1 cellular context compared by ENCODE assay signal in genomic region chr16:31713071-31713944, GRCh38.
TF ChIP-seq lines count a peak whose summit lies in the region.

No MANE protein-coding gene starts in this region.

TF ChIP-seq in HEK293, 187 proteins besides CTCF, POLR2A, EP300 and RAD21 (continued from another document and continues in another):
- no peak for TF ChIP-seq ZNF280D (tag by site-specific recombination; IDR thresholded peaks at IDR 0.05)
- no peak for TF ChIP-seq ZNF362 (tag by site-specific recombination; IDR thresholded peaks at IDR 0.05)
- no peak for TF ChIP-seq OSR2 (tag by site-specific recombination; IDR thresholded peaks at IDR 0.05)
- no peak for TF ChIP-seq ZNF248 (tag by site-specific recombination; IDR thresholded peaks at IDR 0.05)
- no peak for TF ChIP-seq AEBP2 (tag by site-specific recombination; IDR thresholded peaks at IDR 0.05; ENCODE audit: borderline replicate concordance)
- no peak for TF ChIP-seq PRDM1 (tag by site-specific recombination; IDR thresholded peaks at IDR 0.05)
- no peak for TF ChIP-seq ZNF529 (tag by site-specific recombination; IDR thresholded peaks at IDR 0.05; ENCODE audit: insufficient replicate concordance)
- TF ChIP-seq ZFP69B (tag by site-specific recombination; IDR thresholded peaks at IDR 0.05), result peak; percentile 86
- TF ChIP-seq GLIS1 (tag by site-specific recombination; IDR thresholded peaks at IDR 0.05), result 0 out of 2 replicates have a peak, but pooled peaks have one; percentile 16
- no peak for TF ChIP-seq PBX3 (CRISPR knock-in tag; IDR thresholded peaks at IDR 0.05)
- TF ChIP-seq PRDM6 (tag by site-specific recombination; IDR thresholded peaks at IDR 0.05), result no peak
- TF ChIP-seq ZNF292 (tag by site-specific recombination; IDR thresholded peaks at IDR 0.05; ENCODE audit: borderline replicate concordance, low read depth), result no peak
- peak; percentile 44; the same call in 1 of the 2 replicates for TF ChIP-seq ZNF24 (tag by site-specific recombination; IDR thresholded peaks at IDR 0.05)
- no peak for TF ChIP-seq ZNF791 (tag by site-specific recombination; IDR thresholded peaks at IDR 0.05)
- TF ChIP-seq ZNF302 (tag by site-specific recombination; IDR thresholded peaks at IDR 0.05; ENCODE audit: low read depth), result no peak
- no peak for TF ChIP-seq ZNF701 (tag by site-specific recombination; IDR thresholded peaks at IDR 0.05)
- TF ChIP-seq ZNF645 (tag by site-specific recombination; IDR thresholded peaks at IDR 0.05), result no peak
- TF ChIP-seq SP2 (tag by site-specific recombination; IDR thresholded peaks at IDR 0.05), result peak; percentile 88
- no peak for TF ChIP-seq ZNF596 (tag by site-specific recombination; IDR thresholded peaks at IDR 0.05)
- TF ChIP-seq ZNF473 (tag by site-specific recombination; IDR thresholded peaks at IDR 0.05), result no peak
- no peak for TF ChIP-seq ZNF621 (tag by site-specific recombination; IDR thresholded peaks at IDR 0.05)
- TF ChIP-seq ZFHX2 (tag by site-specific recombination; conservative IDR thresholded peaks at IDR 0.05), result no peak
- TF ChIP-seq ZNF664 (tag by site-specific recombination; IDR thresholded peaks at IDR 0.05), result no peak
- no peak for TF ChIP-seq ZNF416 (tag by site-specific recombination; IDR thresholded peaks at IDR 0.05)
- TF ChIP-seq REST (tag by site-specific recombination; IDR thresholded peaks at IDR 0.05), result peak; percentile 49
- TF ChIP-seq RBAK (tag by site-specific recombination; IDR thresholded peaks at IDR 0.05), result no peak
- no peak for TF ChIP-seq ZNF114 (tag by site-specific recombination; IDR thresholded peaks at IDR 0.05)
- peak; percentile 51; the same call in 1 of the 2 replicates for TF ChIP-seq ZEB2 (tag by site-specific recombination; IDR thresholded peaks at IDR 0.05)
- no peak for TF ChIP-seq ZSCAN16 (tag by site-specific recombination; IDR thresholded peaks at IDR 0.05)
- no peak for TF ChIP-seq REPIN1 (tag by site-specific recombination; IDR thresholded peaks at IDR 0.05; ENCODE audit: low read depth)
- no peak for TF ChIP-seq KLF9 (tag by site-specific recombination; IDR thresholded peaks at IDR 0.05; ENCODE audit: low read depth)
- TF ChIP-seq ZNF624 (tag by site-specific recombination; IDR thresholded peaks at IDR 0.05), result no peak
- TF ChIP-seq ZNF571 (tag by site-specific recombination; IDR thresholded peaks at IDR 0.05), result no peak
- TF ChIP-seq ZNF660 (tag by site-specific recombination; IDR thresholded peaks at IDR 0.05), result peak; percentile 69
- no peak for TF ChIP-seq ZNF398 (tag by site-specific recombination; IDR thresholded peaks at IDR 0.05)
- TF ChIP-seq ZBTB17 (tag by site-specific recombination; IDR thresholded peaks at IDR 0.05), result peak; percentile 2; the same call in 1 of the 2 replicates
- no peak for TF ChIP-seq ZBTB7A (tag by site-specific recombination; IDR thresholded peaks at IDR 0.05; ENCODE audit: low read depth)
- TF ChIP-seq GFI1B (tag by site-specific recombination; IDR thresholded peaks at IDR 0.05), result no peak
- TF ChIP-seq ZNF184 (tag by site-specific recombination; IDR thresholded peaks at IDR 0.05), result no peak
- TF ChIP-seq ZNF510 (tag by site-specific recombination; IDR thresholded peaks at IDR 0.05; ENCODE audit: insufficient replicate concordance), result no peak
- no peak for TF ChIP-seq ZNF449 (tag by site-specific recombination; IDR thresholded peaks at IDR 0.05)
- no peak for TF ChIP-seq ZNF23 (tag by site-specific recombination; IDR thresholded peaks at IDR 0.05; ENCODE audit: borderline replicate concordance)
- no peak for TF ChIP-seq FEZF1 (tag by site-specific recombination; IDR thresholded peaks at IDR 0.05)
- TF ChIP-seq ZBTB6 (tag by site-specific recombination; IDR thresholded peaks at IDR 0.05), result no peak
